7 cellular contexts compared by ENCODE assay signal in the genomic region with DNA sequence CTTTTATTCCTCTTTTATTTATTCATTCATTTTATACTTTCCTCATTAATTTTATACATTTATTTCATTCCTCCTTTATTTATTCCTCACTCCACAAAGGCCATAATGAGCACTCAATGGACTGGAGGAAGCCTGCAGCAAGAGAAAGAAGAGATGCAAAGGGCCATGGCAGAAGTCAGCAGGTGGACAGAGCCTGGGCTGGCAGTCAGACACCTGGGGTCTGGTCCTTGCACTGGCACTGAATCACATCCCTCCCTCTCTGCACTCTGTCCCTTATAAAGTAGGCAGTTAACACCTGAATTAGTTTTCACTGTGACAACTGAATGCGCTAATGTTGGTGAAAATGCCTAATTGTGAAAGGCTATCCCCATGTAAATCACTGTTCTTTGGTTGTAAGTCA.
"Had no signal": no experiment of that assay in that cellular context is flagged by ENCODE, and none has a peak within 500 bp of the region (broad histone marks: within the 10 kb centered on the region; RNA-seq: fewer than 3 reads in every experiment).

No MANE protein-coding gene starts in this region.

- H3K4me3 ChIP-seq: GM12878 had no signal

- DNase-seq: GDM1, GF-D8 had no signal

- ATAC-seq: GM12878 had no signal

- FAIRE-seq: G401.6, GM12878, GM12892, GM18507, GM19239 had no signal
